Comparison of ENCODE assay signal across 24 cellular contexts in the genomic region with DNA sequence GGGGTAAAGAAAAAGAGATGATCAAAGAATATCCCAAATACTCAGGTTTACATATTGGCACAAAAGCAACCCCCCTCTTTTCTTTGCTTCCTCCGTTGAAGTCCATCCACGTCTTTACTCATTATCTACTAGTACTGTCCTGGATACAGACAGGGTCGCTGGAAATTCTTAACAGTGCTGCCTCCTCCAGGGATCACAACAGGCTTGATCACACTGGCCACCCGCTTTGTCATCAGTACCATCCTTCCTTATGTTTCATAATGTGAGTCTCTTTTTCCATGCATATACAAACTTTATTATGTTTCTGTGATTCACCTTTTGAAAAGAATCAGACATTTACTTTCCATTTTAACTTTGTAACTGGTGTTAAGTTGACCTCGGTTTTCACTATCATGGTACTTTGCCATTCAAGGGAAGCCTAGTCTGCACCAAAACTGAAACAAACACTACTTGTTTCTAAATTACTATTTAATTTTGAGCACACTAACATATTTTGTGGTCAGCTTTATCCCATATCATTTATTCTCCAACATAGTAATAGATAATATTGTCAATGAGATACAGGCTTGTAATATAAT.
DNase-seq lines count a peak whose midpoint lies in the region; ATAC-seq and TF ChIP-seq lines count a peak whose summit lies in the region.
"Had no signal": no experiment of that assay in that cellular context is flagged by ENCODE, and none has a peak within 500 bp of the region (broad histone marks: within the 10 kb centered on the region; RNA-seq: fewer than 3 reads in every experiment).

No MANE protein-coding gene starts in this region.

- TF ChIP-seq CTCF in GM12865 (IDR thresholded peaks at IDR 0.05; ENCODE audit: insufficient read depth, low read depth, low read length, missing control alignments), result no peak
- TF ChIP-seq CTCF in type B pancreatic cell (conservative IDR thresholded peaks at IDR 0.05), result no peak

- H3K27me3 Mint-ChIP-seq in activated CD4-positive, alpha-beta T cell treated with anti-CD3 and anti-CD28 coated beads, Interleukin-2, amount 10 ng/mL, durations not matched to agents 24 days and 14 days, result no peaks in the 10 kb centered on the region
- no peaks in the 10 kb centered on the region for H3K27me3 Mint-ChIP-seq in activated CD4-positive, alpha-beta T cell treated with anti-CD3 and anti-CD28 coated beads, Interleukin-2, amount 10 ng/mL, durations not matched to agents 7 days and 5 days
- H3K27me3 Mint-ChIP-seq in activated naive CD8-positive, alpha-beta T cell, result no peaks in the 10 kb centered on the region
- H3K27me3 Mint-ChIP-seq in type B pancreatic cell, result no peaks in the 10 kb centered on the region
- H3K27me3 Mint-ChIP-seq: naive thymus-derived CD4-positive, alpha-beta T cell; stimulated activated naive B cell treated with anti-CD40 and anti-IgM and Interleukin-4, amounts not matched to agents 10 μg/mL and 1 μg/mL and 100 μg/mL, for 72 hours had no signal

- POLR2A ChIA-PET in activated CD4-positive, alpha-beta T cell treated with anti-CD3 and anti-CD28 coated beads, Interleukin-2, amount 10 ng/mL, durations not matched to agents 7 days and 5 days (lab: Charles Lee), result no interaction called here

- CTCF ChIA-PET in activated CD4-positive, alpha-beta T cell treated with anti-CD3 and anti-CD28 coated beads, Interleukin-2, amount 10 ng/mL, durations not matched to agents 7 days and 5 days (lab: Charles Lee), result no interaction called here

- no peaks in the 10 kb centered on the region for H3K36me3 Mint-ChIP-seq in activated CD4-positive, alpha-beta T cell treated with anti-CD3 and anti-CD28 coated beads, Interleukin-2, amount 10 ng/mL, durations not matched to agents 24 days and 14 days (ENCODE audit: low read depth)
- H3K36me3 Mint-ChIP-seq in activated CD4-positive, alpha-beta T cell treated with anti-CD3 and anti-CD28 coated beads, Interleukin-2, amount 10 ng/mL, durations not matched to agents 7 days and 5 days (ENCODE audit: low read depth), result no peaks in the 10 kb centered on the region
- H3K36me3 Mint-ChIP-seq in activated naive CD8-positive, alpha-beta T cell, result peaks cover 4% of the 10 kb centered on the region
- H3K36me3 Mint-ChIP-seq in type B pancreatic cell, result no peaks in the 10 kb centered on the region
- H3K36me3 Mint-ChIP-seq: CD8-positive, alpha-beta T cell; naive thymus-derived CD4-positive, alpha-beta T cell; stimulated activated naive B cell treated with anti-CD40 and anti-IgM and Interleukin-4, amounts not matched to agents 10 μg/mL and 1 μg/mL and 100 μg/mL, for 72 hours had no signal

- H3K4me3 ChIP-seq in GM12865 (ENCODE audit: low read depth, low read length), result no peak overlapping the region
- H3K4me3 ChIP-seq: colonic mucosa, GM23248, prostate gland, SJSA1 had no signal

- intact Hi-C loops in activated CD4-positive, alpha-beta T cell treated with anti-CD3 and anti-CD28 coated beads, Interleukin-2, amount 10 ng/mL, durations not matched to agents 24 days and 14 days (cut with micrococcal nuclease), result no loop called here

- no peak for ATAC-seq in HG02642 (IDR thresholded peaks at IDR 0.05; ENCODE audit: poor library complexity, unreplicated experiment)
- ATAC-seq: CD8-positive, alpha-beta T cell; HepG2; naive thymus-derived CD4-positive, alpha-beta T cell; stimulated activated naive B cell treated with anti-CD40 and anti-IgM and Interleukin-4, amounts not matched to agents 10 μg/mL and 1 μg/mL and 100 μg/mL, for 72 hours had no signal

- TF ChIP-seq POLR2A in erythroblast (IDR thresholded peaks at IDR 0.05; ENCODE audit: low read length), result no peak

- H3K9me3 Mint-ChIP-seq in activated CD4-positive, alpha-beta T cell treated with anti-CD3 and anti-CD28 coated beads, Interleukin-2, amount 10 ng/mL, durations not matched to agents 24 days and 14 days, result peaks cover 7% of the 10 kb centered on the region
- peaks cover 8% of the 10 kb centered on the region for H3K9me3 Mint-ChIP-seq in activated CD4-positive, alpha-beta T cell treated with anti-CD3 and anti-CD28 coated beads, Interleukin-2, amount 10 ng/mL, durations not matched to agents 7 days and 5 days
- H3K9me3 Mint-ChIP-seq in activated naive CD8-positive, alpha-beta T cell (ENCODE audit: low read depth), result peaks cover 5% of the 10 kb centered on the region
- no peaks in the 10 kb centered on the region for H3K9me3 Mint-ChIP-seq in type B pancreatic cell
- H3K9me3 Mint-ChIP-seq: HFFc6 had no signal

- peak overlapping the region; percentile 76 for H3K27ac Mint-ChIP-seq in activated CD4-positive, alpha-beta T cell treated with anti-CD3 and anti-CD28 coated beads, Interleukin-2, amount 10 ng/mL, durations not matched to agents 24 days and 14 days
- H3K27ac Mint-ChIP-seq in activated CD4-positive, alpha-beta T cell treated with anti-CD3 and anti-CD28 coated beads, Interleukin-2, amount 10 ng/mL, durations not matched to agents 7 days and 5 days, result no peak overlapping the region
- peak overlapping the region; percentile 89 for H3K27ac Mint-ChIP-seq in activated naive CD8-positive, alpha-beta T cell
- H3K27ac Mint-ChIP-seq in type B pancreatic cell, result no peak overlapping the region
- H3K27ac Mint-ChIP-seq: CD8-positive, alpha-beta T cell; HFFc6; naive thymus-derived CD4-positive, alpha-beta T cell; stimulated activated naive B cell treated with anti-CD40 and anti-IgM and Interleukin-4, amounts not matched to agents 10 μg/mL and 1 μg/mL and 100 μg/mL, for 72 hours had no signal

- no peak for DNase-seq in activated CD4-positive, alpha-beta T cell treated with anti-CD3 and anti-CD28 coated beads, Interleukin-2, amount 10 ng/mL, durations not matched to agents 24 days and 14 days
- no peak for DNase-seq in activated CD4-positive, alpha-beta T cell treated with anti-CD3 and anti-CD28 coated beads, Interleukin-2, amount 10 ng/mL, durations not matched to agents 7 days and 5 days
- peak; percentile 17 for DNase-seq in GM12865 (ENCODE audit: low read depth)
- DNase-seq in stimulated activated CD4-positive, alpha-beta T cell treated with anti-CD3 and anti-CD28 coated beads, Interleukin-4, amount 100 ng/mL, for 4 hours, result peak; percentile 1
- DNase-seq in erythroblast (lab: John Stamatoyannopoulos, UW), result no peak
- DNase-seq in type B pancreatic cell (ENCODE audit: extremely low spot score, unreplicated experiment), result no peak
- DNase-seq: activated gamma-delta T cell treated with Interleukin-2 at 50 U/mL for 16 hours; aorta; CD8-positive, alpha-beta T cell; colonic mucosa; effector CD8-positive, alpha-beta T cell; GM23248; HFFc6; midbrain; naive thymus-derived CD4-positive, alpha-beta T cell; NCI-H446; NCI-H774; nucleus accumbens; stimulated activated naive B cell treated with anti-CD40 and anti-IgM and Interleukin-4, amounts not matched to agents 10 μg/mL and 1 μg/mL and 100 μg/mL, for 72 hours had no signal

- H3K4me1 Mint-ChIP-seq in activated CD4-positive, alpha-beta T cell treated with anti-CD3 and anti-CD28 coated beads, Interleukin-2, amount 10 ng/mL, durations not matched to agents 24 days and 14 days, result peaks cover 5% of the 10 kb centered on the region
- H3K4me1 Mint-ChIP-seq in activated CD4-positive, alpha-beta T cell treated with anti-CD3 and anti-CD28 coated beads, Interleukin-2, amount 10 ng/mL, durations not matched to agents 7 days and 5 days, result peaks cover 4% of the 10 kb centered on the region
- H3K4me1 Mint-ChIP-seq in activated naive CD8-positive, alpha-beta T cell (ENCODE audit: low read depth), result peaks cover 6% of the 10 kb centered on the region
- H3K4me1 Mint-ChIP-seq in type B pancreatic cell (ENCODE audit: unreplicated experiment), result no peaks in the 10 kb centered on the region

- no peak overlapping the region for H3K4me3 Mint-ChIP-seq in activated CD4-positive, alpha-beta T cell treated with anti-CD3 and anti-CD28 coated beads, Interleukin-2, amount 10 ng/mL, durations not matched to agents 24 days and 14 days
- H3K4me3 Mint-ChIP-seq in activated CD4-positive, alpha-beta T cell treated with anti-CD3 and anti-CD28 coated beads, Interleukin-2, amount 10 ng/mL, durations not matched to agents 7 days and 5 days, result no peak overlapping the region
- H3K4me3 Mint-ChIP-seq in activated naive CD8-positive, alpha-beta T cell, result no peak overlapping the region
- no peak overlapping the region for H3K4me3 Mint-ChIP-seq in type B pancreatic cell
- H3K4me3 Mint-ChIP-seq: CD8-positive, alpha-beta T cell; HFFc6; naive thymus-derived CD4-positive, alpha-beta T cell; stimulated activated naive B cell treated with anti-CD40 and anti-IgM and Interleukin-4, amounts not matched to agents 10 μg/mL and 1 μg/mL and 100 μg/mL, for 72 hours had no signal

Comparison
In these comparisons a context has a peak if more than half of its experiments do, and no peak if none do; other contexts are left out.
1. H3K27ac Mint-ChIP-seq: peak in activated CD4-positive, alpha-beta T cell treated with anti-CD3 and anti-CD28 coated beads, Interleukin-2, amount 10 ng/mL, durations not matched to agents 24 days and 14 days (single experiment) and activated naive CD8-positive, alpha-beta T cell (single experiment); none in activated CD4-positive, alpha-beta T cell treated with anti-CD3 and anti-CD28 coated beads, Interleukin-2, amount 10 ng/mL, durations not matched to agents 7 days and 5 days (single experiment) and type B pancreatic cell (single experiment).
2. DNase-seq: peak in GM12865 (single experiment) and stimulated activated CD4-positive, alpha-beta T cell treated with anti-CD3 and anti-CD28 coated beads, Interleukin-4, amount 100 ng/mL, for 4 hours (2 of 2); none in activated CD4-positive, alpha-beta T cell treated with anti-CD3 and anti-CD28 coated beads, Interleukin-2, amount 10 ng/mL, durations not matched to agents 24 days and 14 days (single experiment), activated CD4-positive, alpha-beta T cell treated with anti-CD3 and anti-CD28 coated beads, Interleukin-2, amount 10 ng/mL, durations not matched to agents 7 days and 5 days (single experiment), erythroblast (0 of 2) and type B pancreatic cell (single experiment).